1 cellular context compared by ENCODE assay signal in the genomic region with DNA sequence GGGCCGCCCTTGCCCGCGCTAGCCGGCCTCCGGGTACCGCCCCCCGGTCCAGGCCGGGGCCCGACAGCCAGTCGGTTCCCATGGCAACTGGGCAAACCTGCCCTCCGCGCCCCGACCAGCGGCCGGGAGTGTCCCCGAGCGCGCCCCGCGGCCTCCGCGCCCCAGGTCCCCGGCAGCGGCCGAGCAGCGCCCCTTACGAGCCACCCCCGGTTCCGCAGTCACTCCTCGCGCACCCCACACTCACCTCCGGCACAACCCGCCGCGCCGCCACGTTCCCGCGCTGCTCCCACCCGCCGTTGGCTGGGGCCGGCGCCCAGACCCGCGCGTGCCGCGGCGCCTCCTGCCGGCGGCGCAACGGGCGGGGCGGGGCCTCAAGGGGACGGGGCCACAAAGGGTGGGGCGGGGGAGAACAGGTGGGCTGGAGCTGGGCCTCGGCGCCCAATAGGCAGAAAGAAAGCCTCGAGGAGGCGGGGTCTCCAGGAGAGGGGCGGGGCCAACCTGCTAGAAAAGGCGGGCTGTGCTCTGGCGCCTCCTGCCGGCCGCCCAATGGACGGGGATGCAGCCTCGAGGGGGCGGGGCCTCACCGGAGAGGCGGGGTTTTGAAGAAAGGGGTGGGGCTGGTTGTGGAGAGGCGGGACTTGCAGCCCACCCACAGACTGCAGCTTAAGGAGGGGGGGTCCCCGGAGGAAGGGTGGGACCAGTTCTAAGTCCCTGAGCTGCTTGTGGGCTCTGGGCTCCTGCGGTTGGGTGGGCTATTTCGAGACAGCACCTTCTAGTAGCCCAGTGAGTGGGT.
A peak's percentile ranks its signal among the peaks of the same experiment; 100 is the strongest.
TF ChIP-seq lines count a peak whose summit lies in the region.

A gene with protein sequence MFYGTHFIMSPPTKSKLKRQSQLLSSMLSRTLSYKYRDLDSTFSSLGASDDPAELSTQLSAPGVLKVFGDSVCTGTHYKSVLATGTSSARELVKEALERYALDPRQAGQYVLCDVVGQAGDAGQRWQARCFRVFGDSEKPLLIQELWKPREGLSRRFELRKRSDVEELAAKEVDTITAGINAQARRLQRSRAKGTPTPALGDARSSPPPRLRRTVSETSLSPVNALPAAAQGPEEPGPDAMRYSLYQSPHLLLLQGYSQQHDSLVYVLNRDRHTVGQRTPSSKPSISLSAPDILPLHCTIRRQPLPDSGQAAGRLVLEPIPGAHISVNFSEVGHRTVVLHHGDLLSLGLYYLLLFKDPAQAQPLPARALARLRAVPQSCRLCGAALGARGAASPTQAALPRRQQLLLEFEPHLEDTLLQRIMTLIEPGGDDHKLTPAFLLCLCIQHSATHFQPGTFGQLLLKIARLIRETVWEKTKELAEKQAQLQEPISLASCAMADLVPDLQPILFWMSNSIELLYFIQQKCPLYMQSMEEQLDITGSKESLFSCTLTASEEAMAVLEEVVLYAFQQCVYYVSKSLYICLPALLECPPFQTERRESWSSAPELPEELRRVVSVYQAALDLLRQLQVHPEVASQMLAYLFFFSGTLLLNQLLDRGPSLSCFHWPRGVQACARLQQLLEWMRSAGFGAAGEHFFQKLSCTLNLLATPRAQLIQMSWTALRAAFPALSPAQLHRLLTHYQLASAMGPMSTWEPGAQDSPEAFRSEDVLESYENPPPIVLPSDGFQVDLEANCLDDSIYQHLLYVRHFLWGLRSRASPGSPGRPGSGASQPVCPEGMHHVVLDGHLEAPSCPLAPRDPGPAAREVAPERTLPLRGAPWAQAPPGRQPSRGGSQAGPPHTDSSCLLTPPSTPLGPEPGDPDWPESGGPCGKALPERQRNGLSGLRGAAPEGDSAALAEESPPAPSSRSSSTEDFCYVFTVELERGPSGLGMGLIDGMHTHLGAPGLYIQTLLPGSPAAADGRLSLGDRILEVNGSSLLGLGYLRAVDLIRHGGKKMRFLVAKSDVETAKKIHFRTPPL (minus strand): TSS at position 365 of the 793 bp plus-strand sequence. CDS start 5,577 bp downstream, outside the sequence.

TF ChIP-seq in H1, 55 proteins besides CTCF, POLR2A, EP300 and RAD21:
- TF ChIP-seq SP4 (IDR thresholded peaks at IDR 0.05; ENCODE audit: low read length) (peak; percentile 93), GABPA (IDR thresholded peaks at IDR 0.05; ENCODE audit: borderline replicate concordance, insufficient read depth, low read length) (no peak), SUZ12 (IDR thresholded peaks at IDR 0.05; ENCODE audit: low read length) (no peak), KDM1A (IDR thresholded peaks at IDR 0.05; ENCODE audit: borderline replicate concordance, low read length) (no peak), ASH2L (IDR thresholded peaks at IDR 0.05; ENCODE audit: low read length) (no peak), FOSL1 (IDR thresholded peaks at IDR 0.05; ENCODE audit: insufficient read depth, low read depth, low read length) (no peak), CEBPB (IDR thresholded peaks at IDR 0.05; ENCODE audit: low read depth, low read length) (no peak), BRCA1 (IDR thresholded peaks at IDR 0.05; ENCODE audit: low read depth, low read length) (no peak), PHF8 (conservative IDR thresholded peaks at IDR 0.05; ENCODE audit: low read depth, low read length) (0 out of 2 replicates have a peak, but pooled peaks have one; percentile 18), YY1 (IDR thresholded peaks at IDR 0.05; ENCODE audit: low read depth, low read length) (no peak), SP1 (IDR thresholded peaks at IDR 0.05; ENCODE audit: low read depth, low read length) (0 out of 2 replicates have a peak, but pooled peaks have one; percentile 58), NRF1 (IDR thresholded peaks at IDR 0.05; ENCODE audit: low read depth, low read length) (no peak), POU5F1 (IDR thresholded peaks at IDR 0.05; ENCODE audit: low read depth, low read length) (no peak), BACH1 (IDR thresholded peaks at IDR 0.05; ENCODE audit: low read length) (no peak), CHD1 (IDR thresholded peaks at IDR 0.05; ENCODE audit: low read depth, low read length) (no peak), JUND (IDR thresholded peaks at IDR 0.05; ENCODE audit: low read length) (no peak), NANOG (IDR thresholded peaks at IDR 0.05; ENCODE audit: insufficient read depth, low read depth, low read length, poor library complexity, severe bottlenecking) (no peak), BCL11A (IDR thresholded peaks at IDR 0.05; ENCODE audit: low read depth in 2 of 2, low read length in 2 of 2) (no peak), TBP (IDR thresholded peaks at IDR 0.05; ENCODE audit: low read depth, low read length) (peak; percentile 90), SIRT6 (IDR thresholded peaks at IDR 0.05; ENCODE audit: low read length) (no peak), JUN (IDR thresholded peaks at IDR 0.05; ENCODE audit: low read depth, low read length) (no peak), MAFK (IDR thresholded peaks at IDR 0.05; ENCODE audit: low read depth, low read length) (no peak), RBBP5 (IDR thresholded peaks at IDR 0.05; ENCODE audit: borderline replicate concordance, low read depth, low read length) (no peak), HDAC6 (IDR thresholded peaks at IDR 0.05; ENCODE audit: low read depth, low read length) (no peak), CREB1 (IDR thresholded peaks at IDR 0.05) (peak; percentile 64; the same call in 1 of the 2 replicates), POLR2AphosphoS5 (IDR thresholded peaks at IDR 0.05; ENCODE audit: low read depth, low read length) (no peak), CTBP2 (IDR thresholded peaks at IDR 0.05; ENCODE audit: borderline replicate concordance, insufficient read depth, insufficient read length, low read length) (no peak), RNF2 (IDR thresholded peaks at IDR 0.05; ENCODE audit: borderline replicate concordance, low read depth, low read length, missing control alignments, poor library complexity, severe bottlenecking) (no peak), SIX5 (IDR thresholded peaks at IDR 0.05; ENCODE audit: low read depth, low read length) (no peak), TEAD4 (IDR thresholded peaks at IDR 0.05; ENCODE audit: low read depth, low read length) (no peak), TAF1 (IDR thresholded peaks at IDR 0.05; ENCODE audit: low read depth, low read length) (0 out of 2 replicates have a peak, but pooled peaks have one; percentile 19), SP2 (IDR thresholded peaks at IDR 0.05; ENCODE audit: low read length) (no peak), CBX8 (IDR thresholded peaks at IDR 0.05; ENCODE audit: borderline replicate concordance, low read depth, low read length) (no peak), TAF7 (optimal IDR thresholded peaks at IDR 0.05; ENCODE audit: borderline replicate concordance, low read depth, low read length) (peak; percentile 31), SIN3A (conservative IDR thresholded peaks at IDR 0.05 in 1 of 2, IDR thresholded peaks at IDR 0.05 in 1 of 2; ENCODE audit: low read depth in 1 of 2, low read length in 2 of 2) (no peak), KDM5A (IDR thresholded peaks at IDR 0.05; ENCODE audit: low read length) (no peak), SAP30 (IDR thresholded peaks at IDR 0.05; ENCODE audit: insufficient read depth, insufficient replicate concordance, low read length) (no peak), RXRA (IDR thresholded peaks at IDR 0.05; ENCODE audit: insufficient read depth, low read depth, low read length) (no peak), RFX5 (IDR thresholded peaks at IDR 0.05; ENCODE audit: borderline replicate concordance, low read depth, low read length) (no peak), HDAC2 (IDR thresholded peaks at IDR 0.05; ENCODE audit: borderline replicate concordance in 1 of 2, low read depth in 2 of 2, low read length in 2 of 2) (no peak), EGR1 (IDR thresholded peaks at IDR 0.05; ENCODE audit: borderline replicate concordance, low read depth, low read length) (no peak), ZNF274 (IDR thresholded peaks at IDR 0.05; ENCODE audit: borderline replicate concordance, extremely low read depth, low read length) (no peak), CBX5 (IDR thresholded peaks at IDR 0.05; ENCODE audit: low read depth, low read length) (no peak), GTF2F1 (IDR thresholded peaks at IDR 0.05; ENCODE audit: borderline replicate concordance, low read depth, low read length) (no peak), KDM4A (IDR thresholded peaks at IDR 0.05; ENCODE audit: low read depth, low read length, severe bottlenecking) (peak; percentile 80), CHD2 (IDR thresholded peaks at IDR 0.05; ENCODE audit: low read length) (no peak), TCF12 (IDR thresholded peaks at IDR 0.05; ENCODE audit: low read depth, low read length) (no peak), EZH2 (IDR thresholded peaks at IDR 0.05; ENCODE audit: low read depth, low read length, severe bottlenecking) (no peak)
- TF ChIP-seq, protein P1, sequence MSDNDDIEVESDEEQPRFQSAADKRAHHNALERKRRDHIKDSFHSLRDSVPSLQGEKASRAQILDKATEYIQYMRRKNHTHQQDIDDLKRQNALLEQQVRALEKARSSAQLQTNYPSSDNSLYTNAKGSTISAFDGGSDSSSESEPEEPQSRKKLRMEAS (IDR thresholded peaks at IDR 0.05): 0 out of 2 replicates have a peak, but pooled peaks have one; percentile 5
- TF ChIP-seq, protein P2, sequence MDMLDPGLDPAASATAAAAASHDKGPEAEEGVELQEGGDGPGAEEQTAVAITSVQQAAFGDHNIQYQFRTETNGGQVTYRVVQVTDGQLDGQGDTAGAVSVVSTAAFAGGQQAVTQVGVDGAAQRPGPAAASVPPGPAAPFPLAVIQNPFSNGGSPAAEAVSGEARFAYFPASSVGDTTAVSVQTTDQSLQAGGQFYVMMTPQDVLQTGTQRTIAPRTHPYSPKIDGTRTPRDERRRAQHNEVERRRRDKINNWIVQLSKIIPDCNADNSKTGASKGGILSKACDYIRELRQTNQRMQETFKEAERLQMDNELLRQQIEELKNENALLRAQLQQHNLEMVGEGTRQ (IDR thresholded peaks at IDR 0.05; ENCODE audit: low read length): no peak
- TF ChIP-seq, protein P3, sequence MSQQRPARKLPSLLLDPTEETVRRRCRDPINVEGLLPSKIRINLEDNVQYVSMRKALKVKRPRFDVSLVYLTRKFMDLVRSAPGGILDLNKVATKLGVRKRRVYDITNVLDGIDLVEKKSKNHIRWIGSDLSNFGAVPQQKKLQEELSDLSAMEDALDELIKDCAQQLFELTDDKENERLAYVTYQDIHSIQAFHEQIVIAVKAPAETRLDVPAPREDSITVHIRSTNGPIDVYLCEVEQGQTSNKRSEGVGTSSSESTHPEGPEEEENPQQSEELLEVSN (IDR thresholded peaks at IDR 0.05): peak; percentile 24; the same call in 1 of the 2 replicates
- TF ChIP-seq, protein P4, sequence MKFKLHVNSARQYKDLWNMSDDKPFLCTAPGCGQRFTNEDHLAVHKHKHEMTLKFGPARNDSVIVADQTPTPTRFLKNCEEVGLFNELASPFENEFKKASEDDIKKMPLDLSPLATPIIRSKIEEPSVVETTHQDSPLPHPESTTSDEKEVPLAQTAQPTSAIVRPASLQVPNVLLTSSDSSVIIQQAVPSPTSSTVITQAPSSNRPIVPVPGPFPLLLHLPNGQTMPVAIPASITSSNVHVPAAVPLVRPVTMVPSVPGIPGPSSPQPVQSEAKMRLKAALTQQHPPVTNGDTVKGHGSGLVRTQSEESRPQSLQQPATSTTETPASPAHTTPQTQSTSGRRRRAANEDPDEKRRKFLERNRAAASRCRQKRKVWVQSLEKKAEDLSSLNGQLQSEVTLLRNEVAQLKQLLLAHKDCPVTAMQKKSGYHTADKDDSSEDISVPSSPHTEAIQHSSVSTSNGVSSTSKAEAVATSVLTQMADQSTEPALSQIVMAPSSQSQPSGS (IDR thresholded peaks at IDR 0.05; ENCODE audit: low read length): no peak
